In the genomic region with DNA sequence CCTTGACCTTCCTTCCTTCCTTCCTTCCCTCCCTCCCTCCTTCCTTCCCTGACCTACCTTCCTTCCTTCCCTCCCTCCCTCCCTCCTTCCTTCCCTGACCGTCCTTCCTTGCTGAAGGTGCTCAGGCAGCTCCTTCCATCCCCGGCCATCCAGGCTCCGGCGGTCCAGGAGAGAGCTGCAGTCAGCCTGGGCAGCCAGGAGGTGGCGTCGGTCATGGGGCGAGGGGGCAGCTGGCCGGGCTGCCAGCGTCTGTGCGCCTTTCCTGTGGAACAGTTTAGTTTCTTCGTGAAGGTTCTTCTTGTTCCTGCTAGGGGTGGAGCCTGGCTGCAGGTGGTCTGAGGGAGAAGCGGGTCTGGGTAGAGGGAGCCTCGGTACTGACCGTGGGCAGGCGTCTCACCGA, we compare ENCODE assay signal across 9 cellular contexts. TPM values are rescaled to one million over a fixed set of nuclear protein-coding genes. Genes with fewer than 3 reads are reported as not detected.
DNase-seq lines count a peak whose midpoint lies in the region; ATAC-seq, FAIRE-seq and TF ChIP-seq lines count a peak whose summit lies in the region.
"Had no signal": no experiment of that assay in that cellular context is flagged by ENCODE, and none has a peak within 500 bp of the region (broad histone marks: within the 10 kb centered on the region; RNA-seq: fewer than 3 reads in every experiment).

No MANE protein-coding gene starts in this region.

- TF ChIP-seq CTCF in A549 (IDR thresholded peaks at IDR 0.05) (peak; percentile 45), RWPE1 (conservative IDR thresholded peaks at IDR 0.05; ENCODE audit: low read depth) (no peak)

- H3K4me1 ChIP-seq in A549 (no peaks in the 10 kb centered on the region), iPS DF 6.9 (ENCODE audit: control insufficient read depth, insufficient read depth, low read length) (no peaks in the 10 kb centered on the region)

- DNase-seq in A549 (ENCODE audit: low read depth in 1 of 2, low spot score in 1 of 2) (peak; percentile 70 to 73), ELF-1 (ENCODE audit: low read depth, low spot score) (peak; percentile 76), RWPE1 (ENCODE audit: low spot score) (peak; percentile 34), iPS DF 6.9 (ENCODE audit: low read depth, low spot score) (peak; percentile 18), NCI-H2171 treated with DMSO at 0.1 percent for 48 hours (lab: John Stamatoyannopoulos, UW) (no peak), T-helper 17 cell (no peak)
- no peak for DNase-seq in activated CD4-positive, alpha-beta T cell treated with anti-CD3 and anti-CD28 coated beads, Interleukin-2, amount 50 U/mL, for 1 hour
- DNase-seq: SW 1271 had no signal

- no peak overlapping the region for H3K4me3 Mint-ChIP-seq in T-helper 17 cell

- no peak overlapping the region for H3K27ac Mint-ChIP-seq in T-helper 17 cell

- H3K9me3 ChIP-seq in A549, result no peaks in the 10 kb centered on the region
- H3K9me3 ChIP-seq in iPS DF 6.9 (ENCODE audit: control insufficient read depth, insufficient read depth, low read length), result 0 out of 2 replicates have a peak, but pooled peaks cover 2% of the 10 kb centered on the region
- no peaks in the 10 kb centered on the region for H3K9me3 ChIP-seq in T-helper 17 cell (ENCODE audit: control insufficient read depth, low read length, poor library complexity, severe bottlenecking)

- no peaks in the 10 kb centered on the region for H3K36me3 ChIP-seq in iPS DF 6.9 (ENCODE audit: control insufficient read depth, insufficient read depth, low read length)

- H3K27me3 ChIP-seq in iPS DF 6.9 (ENCODE audit: control insufficient read depth, insufficient read depth, low read length), result no peaks in the 10 kb centered on the region

- no peaks in the 10 kb centered on the region for H3K36me3 Mint-ChIP-seq in T-helper 17 cell (ENCODE audit: low read depth)

- no peak overlapping the region for H3K4me3 ChIP-seq in A549
- H3K4me3 ChIP-seq in iPS DF 6.9 (ENCODE audit: low read length), result no peak overlapping the region

- H3K27me3 Mint-ChIP-seq in T-helper 17 cell, result no peaks in the 10 kb centered on the region

- CTCF ChIA-PET in A549 (lab: Yijun Ruan, JAX) (interaction anchor here (0.7 to 1.1 kb wide), 4 partner anchors 8 to 199 kb away, joined by 3 to 8 read pairs (median 4); no protein-coding TSS in a partner anchor), RWPE1 (lab: Yijun Ruan, JAX) (interaction anchor here (0.5 to 1.0 kb wide), 5 partner anchors 37 to 314 kb away, joined by 3 to 4 read pairs (median 3); no protein-coding TSS in a partner anchor)

- no peak for TF ChIP-seq EP300 in A549 (IDR thresholded peaks at IDR 0.05)

- FAIRE-seq in A549 (lab: Jason Lieb, UNC), result no peak

- no peak for TF ChIP-seq POLR2A in A549 (IDR thresholded peaks at IDR 0.05; ENCODE audit: low read length)

- no peak overlapping the region for H3K27ac ChIP-seq in A549
- no peak overlapping the region for H3K27ac ChIP-seq in RWPE1
- H3K27ac ChIP-seq in iPS DF 6.9 (ENCODE audit: low read length), result no peak overlapping the region

- POLR2A ChIA-PET in A549 (lab: Yijun Ruan, JAX), result no interaction called here
- POLR2A ChIA-PET in RWPE1 (lab: Yijun Ruan, JAX; ENCODE audit: low non-redundant PET), result no interaction called here

- ATAC-seq in A549 (peak; percentile 77 to 91), GM21528 (IDR thresholded peaks at IDR 0.05; ENCODE audit: low FRiP score, unreplicated experiment) (no peak), T-helper 17 cell (no peak)

- WGBS in A549 (ENCODE audit: missing lambda C conversion rate), result 15% methylated on average over 14 of the region's 16 CpGs
- WGBS in iPS DF 6.9 (ENCODE audit: insufficient coverage, insufficient read length), result no CpG with 5 or more reads among the region's 16 CpGs

- no peak overlapping the region for H3K4me2 ChIP-seq in A549

- peak; percentile 28 to 55; a peak in 3 of 5 replicates for TF ChIP-seq RAD21 in A549 (conservative IDR thresholded peaks at IDR 0.05 in 1 of 2, IDR thresholded peaks at IDR 0.05 in 1 of 2)

- no peaks in the 10 kb centered on the region for H3K4me1 Mint-ChIP-seq in T-helper 17 cell

TF ChIP-seq in A549, 52 proteins besides CTCF, POLR2A, EP300 and RAD21:
- TF ChIP-seq SMC3 (IDR thresholded peaks at IDR 0.05), result peak; percentile 52
- no peak for TF ChIP-seq RCOR1 (IDR thresholded peaks at IDR 0.05; ENCODE audit: low read depth, low read length)
- no peak for TF ChIP-seq HMGXB4 (CRISPR knock-in tag; IDR thresholded peaks at IDR 0.05; ENCODE audit: borderline replicate concordance)
- TF ChIP-seq ZFP36 (IDR thresholded peaks at IDR 0.05; ENCODE audit: borderline replicate concordance, partially characterized antibody), result no peak

RNA-seq across cellular contexts. Expression of gene GPR35, which starts 15.7 kb away (rescaled TPM):
- polyA plus RNA-seq in A549 (2011; rRNA removed) (0.65 and 1.3 TPM in 2 replicates), A549 (2017; fragmentation: RNase III; extraction: RNeasy Plus Mini Kit Qiagen cat#74134 plus additional on column Dnase treatment) (0.79 to 1.0 TPM (median 0.90 TPM) in 3 replicates)
- 1.2 and 1.6 TPM in 2 replicates for polyA plus RNA-seq in A549 (2012; cell fraction: cytosol; rRNA removed)
- polyA plus RNA-seq in A549 (2012; cell fraction: nucleus; rRNA removed), result 9.5 and 11.4 TPM in 2 replicates
- 0.70 and 1.1 TPM in 2 replicates for polyA minus RNA-seq in A549 (2011; rRNA and poly(A)+ RNA removed)
- total RNA-seq in T-helper 17 cell, result 10 to 100 TPM in 1 of 2 donors, 1 to 10 TPM in 1; 5.4 to 14.4 TPM

RNA-seq across cellular contexts. Expression of gene AQP12B, which starts 41.7 kb away (rescaled TPM):
- polyA plus RNA-seq in A549 (2011; rRNA removed) (not detected in 2 replicates), A549 (2017; fragmentation: RNase III; extraction: RNeasy Plus Mini Kit Qiagen cat#74134 plus additional on column Dnase treatment) (not detected in 3 replicates)
- polyA plus RNA-seq in A549 (2012; cell fraction: cytosol; rRNA removed), result not detected in 2 replicates
- polyA plus RNA-seq in A549 (2012; cell fraction: nucleus; rRNA removed), result not detected in 2 replicates
- polyA minus RNA-seq in A549 (2011; rRNA and poly(A)+ RNA removed), result not detected in 2 replicates
- not detected for total RNA-seq in T-helper 17 cell

RNA-seq across cellular contexts. Expression of gene AQP12A, which starts 50.7 kb away (rescaled TPM):
- polyA plus RNA-seq in A549 (2011; rRNA removed) (not detected in 2 replicates), A549 (2017; fragmentation: RNase III; extraction: RNeasy Plus Mini Kit Qiagen cat#74134 plus additional on column Dnase treatment) (not detected in 3 replicates)
- not detected in 2 replicates for polyA plus RNA-seq in A549 (2012; cell fraction: cytosol; rRNA removed)
- polyA plus RNA-seq in A549 (2012; cell fraction: nucleus; rRNA removed), result not detected in 2 replicates
- polyA minus RNA-seq in A549 (2011; rRNA and poly(A)+ RNA removed), result not detected in 2 replicates
- not detected for total RNA-seq in T-helper 17 cell

RNA-seq across cellular contexts. Expression of gene CAPN10, which starts 54.4 kb away (rescaled TPM):
- 8.4 and 9.5 TPM in 2 replicates for polyA plus RNA-seq in A549 (2011; rRNA removed)
- polyA plus RNA-seq in A549 (2012; cell fraction: cytosol; rRNA removed), result 29.9 and 35.6 TPM in 2 replicates
- polyA plus RNA-seq in A549 (2012; cell fraction: nucleus; rRNA removed), result 89.6 and 119 TPM in 2 replicates
- polyA plus RNA-seq in A549 (2017; fragmentation: RNase III; extraction: RNeasy Plus Mini Kit Qiagen cat#74134 plus additional on column Dnase treatment), result 15.8 to 17.7 TPM (median 15.9 TPM) in 3 replicates
- 7.1 and 8.4 TPM in 2 replicates for polyA minus RNA-seq in A549 (2011; rRNA and poly(A)+ RNA removed)
- total RNA-seq in T-helper 17 cell, result 10 to 100 TPM; 64.2 to 82.9 TPM

Comparison
In these comparisons a context has a peak if more than half of its experiments do, and no peak if none do; other contexts are left out.
1. ATAC-seq: peak in A549 (2 of 2); none in GM21528 (single experiment) and T-helper 17 cell (single experiment).
2. DNase-seq: peak in A549 (2 of 2), ELF-1 (single experiment), RWPE1 (single experiment) and iPS DF 6.9 (single experiment); none in NCI-H2171 treated with DMSO at 0.1 percent for 48 hours (single experiment), T-helper 17 cell (0 of 3) and activated CD4-positive, alpha-beta T cell treated with anti-CD3 and anti-CD28 coated beads, Interleukin-2, amount 50 U/mL, for 1 hour (single experiment).